Comparison of ENCODE assay signal across 15 cellular contexts in genomic region chr10:103062854-103063642, GRCh38.
DNase-seq lines count a peak whose midpoint lies in the region; ATAC-seq and TF ChIP-seq lines count a peak whose summit lies in the region.
"Had no signal": no experiment of that assay in that cellular context is flagged by ENCODE, and none has a peak within 500 bp of the region (broad histone marks: within the 10 kb centered on the region; RNA-seq: fewer than 3 reads in every experiment).

No MANE protein-coding gene starts in this region.

- H3K4me2 ChIP-seq in OCI-LY3 (ENCODE audit: low read length) = peak overlapping the region; percentile 70
- H3K4me2 ChIP-seq: BLaER1 had no signal

- no peak overlapping the region for H3K27ac Mint-ChIP-seq in activated CD8-positive, alpha-beta memory T cell treated with anti-CD3 and anti-CD28 coated beads, Interleukin-2, amount 10 ng/mL, durations not matched to agents 7 days and 5 days
- H3K27ac Mint-ChIP-seq in naive thymus-derived CD4-positive, alpha-beta T cell = peak overlapping the region in 1 of 9 donors; percentile 6
- no peak overlapping the region for H3K27ac Mint-ChIP-seq in activated CD8-positive, alpha-beta T cell treated with anti-CD3 and anti-CD28 coated beads, Interleukin-2, amount 10 ng/mL, durations not matched to agents 7 days and 5 days

- peaks cover 8% of the 10 kb centered on the region; the same call in 1 of the 2 replicates for H3K4me1 ChIP-seq in OCI-LY3 (ENCODE audit: low read length)
- no peaks in the 10 kb centered on the region for H3K4me1 ChIP-seq in testis
- H3K4me1 ChIP-seq in naive thymus-derived CD4-positive, alpha-beta T cell (ENCODE audit: control insufficient read depth in 2 of 2, insufficient read depth in 2 of 2, low read length in 2 of 2) = no peaks in the 10 kb centered on the region
- H3K4me1 ChIP-seq: pancreas, thyroid gland had no signal

- H3K9me3 ChIP-seq in OCI-LY3 (ENCODE audit: insufficient read depth, low read length) (no peaks in the 10 kb centered on the region), testis (no peaks in the 10 kb centered on the region)
- no peaks in the 10 kb centered on the region for H3K9me3 ChIP-seq in naive thymus-derived CD4-positive, alpha-beta T cell (ENCODE audit: control insufficient read depth in 2 of 3, low read length in 3 of 3)
- H3K9me3 ChIP-seq: BLaER1, pancreas, thyroid gland had no signal

- peak overlapping the region; percentile 44 for H3K4me3 ChIP-seq in OCI-LY3 (ENCODE audit: low read length)
- H3K4me3 ChIP-seq in epithelial cell of esophagus (ENCODE audit: low read length) = no peak overlapping the region
- no peak overlapping the region for H3K4me3 ChIP-seq in testis
- no peak overlapping the region for H3K4me3 ChIP-seq in naive thymus-derived CD4-positive, alpha-beta T cell (ENCODE audit: low read length)
- H3K4me3 ChIP-seq: BLaER1, pancreas, thyroid gland had no signal

- 84 to 87% methylated on average over 15 of the region's 15 CpGs for WGBS in testis, 2 donors

- H3K4me1 Mint-ChIP-seq in activated CD8-positive, alpha-beta memory T cell treated with anti-CD3 and anti-CD28 coated beads, Interleukin-2, amount 10 ng/mL, durations not matched to agents 7 days and 5 days = peaks cover 1% of the 10 kb centered on the region
- H3K4me1 Mint-ChIP-seq in naive thymus-derived CD4-positive, alpha-beta T cell = peaks cover 0 to 7% (median 0%) of the 10 kb centered on the region in 7 donors
- peaks cover 2% of the 10 kb centered on the region for H3K4me1 Mint-ChIP-seq in activated CD8-positive, alpha-beta T cell treated with anti-CD3 and anti-CD28 coated beads, Interleukin-2, amount 10 ng/mL, durations not matched to agents 7 days and 5 days (ENCODE audit: low read depth)
- H3K4me1 Mint-ChIP-seq: central memory CD8-positive, alpha-beta T cell had no signal

- peak; percentile 27 for ATAC-seq in activated CD8-positive, alpha-beta memory T cell treated with anti-CD3 and anti-CD28 coated beads, Interleukin-2, amount 10 ng/mL, durations not matched to agents 7 days and 5 days
- no peak for ATAC-seq in naive thymus-derived CD4-positive, alpha-beta T cell
- ATAC-seq in activated CD8-positive, alpha-beta T cell treated with anti-CD3 and anti-CD28 coated beads, Interleukin-2, amount 10 ng/mL, durations not matched to agents 7 days and 5 days = no peak

- H3K9me3 Mint-ChIP-seq in activated CD8-positive, alpha-beta memory T cell treated with anti-CD3 and anti-CD28 coated beads, Interleukin-2, amount 10 ng/mL, durations not matched to agents 7 days and 5 days (ENCODE audit: low read depth) = no peaks in the 10 kb centered on the region
- no peaks in the 10 kb centered on the region for H3K9me3 Mint-ChIP-seq in naive thymus-derived CD4-positive, alpha-beta T cell
- no peaks in the 10 kb centered on the region for H3K9me3 Mint-ChIP-seq in activated CD8-positive, alpha-beta T cell treated with anti-CD3 and anti-CD28 coated beads, Interleukin-2, amount 10 ng/mL, durations not matched to agents 7 days and 5 days (ENCODE audit: insufficient read depth)
- H3K9me3 Mint-ChIP-seq: central memory CD8-positive, alpha-beta T cell; IgD-negative memory B cell had no signal

- CTCF ChIA-PET in activated CD8-positive, alpha-beta memory T cell treated with anti-CD3 and anti-CD28 coated beads, Interleukin-2, amount 10 ng/mL, durations not matched to agents 7 days and 5 days (lab: Charles Lee) = interaction anchor here (1.0 to 4.7 kb wide), 3 partner anchors 9 to 161 kb away, joined by 3 to 37 read pairs (median 5); partner anchors contain the start of gene CNNM2
- CTCF ChIA-PET in naive thymus-derived CD4-positive, alpha-beta T cell (lab: Charles Lee) = interaction anchor here (0.7 to 1.6 kb wide), 3 partner anchors 27 to 436 kb away, joined by 3 to 4 read pairs (median 3); partner anchors contain the start of gene CNNM2
- CTCF ChIA-PET in activated CD8-positive, alpha-beta T cell treated with anti-CD3 and anti-CD28 coated beads, Interleukin-2, amount 10 ng/mL, durations not matched to agents 7 days and 5 days (lab: Charles Lee) = interaction anchor here (1.2 to 8.6 kb wide), 5 partner anchors 9 to 162 kb away, joined by 4 to 157 read pairs (median 6); partner anchors contain the start of gene CNNM2

- no peak for TF ChIP-seq POLR2A in testis (IDR thresholded peaks at IDR 0.05)

- intact Hi-C loops in testis (cut with DNase I; ENCODE audit: low total_unique reads) = no loop called here
- intact Hi-C loops in naive thymus-derived CD4-positive, alpha-beta T cell (cut with micrococcal nuclease) = loop anchor here in 1 of 2 donors (10.0 kb wide), 1 partner anchor 422 kb away; no protein-coding TSS in a partner anchor

- H3K4me3 Mint-ChIP-seq in activated CD8-positive, alpha-beta memory T cell treated with anti-CD3 and anti-CD28 coated beads, Interleukin-2, amount 10 ng/mL, durations not matched to agents 7 days and 5 days = no peak overlapping the region
- no peak overlapping the region for H3K4me3 Mint-ChIP-seq in naive thymus-derived CD4-positive, alpha-beta T cell
- H3K4me3 Mint-ChIP-seq in activated CD8-positive, alpha-beta T cell treated with anti-CD3 and anti-CD28 coated beads, Interleukin-2, amount 10 ng/mL, durations not matched to agents 7 days and 5 days = no peak overlapping the region
- H3K4me3 Mint-ChIP-seq: central memory CD8-positive, alpha-beta T cell; IgD-negative memory B cell had no signal

- H4K20me1 ChIP-seq in OCI-LY3 (ENCODE audit: insufficient read depth, low read length) = no peaks in the 10 kb centered on the region
- H4K20me1 ChIP-seq: BLaER1 had no signal

- POLR2A ChIA-PET in naive thymus-derived CD4-positive, alpha-beta T cell (lab: Charles Lee) = no interaction called here
- POLR2A ChIA-PET in activated CD8-positive, alpha-beta T cell treated with anti-CD3 and anti-CD28 coated beads, Interleukin-2, amount 10 ng/mL, durations not matched to agents 7 days and 5 days (lab: Charles Lee) = no interaction called here

- no peaks in the 10 kb centered on the region for H3K79me2 ChIP-seq in OCI-LY3 (ENCODE audit: low read length)

- H3K36me3 ChIP-seq in OCI-LY3 (replicated peaks; ENCODE audit: low read depth, low read length) (no peaks in the 10 kb centered on the region), testis (ENCODE audit: low read depth, missing control alignments) (no peaks in the 10 kb centered on the region)
- H3K36me3 ChIP-seq in naive thymus-derived CD4-positive, alpha-beta T cell (ENCODE audit: control insufficient read depth in 2 of 3, insufficient read depth in 3 of 3, low read length in 3 of 3) = no peaks in the 10 kb centered on the region
- H3K36me3 ChIP-seq: BLaER1, pancreas, thyroid gland had no signal

- H3K27me3 Mint-ChIP-seq in activated CD8-positive, alpha-beta memory T cell treated with anti-CD3 and anti-CD28 coated beads, Interleukin-2, amount 10 ng/mL, durations not matched to agents 7 days and 5 days = no peaks in the 10 kb centered on the region
- no peaks in the 10 kb centered on the region for H3K27me3 Mint-ChIP-seq in naive thymus-derived CD4-positive, alpha-beta T cell
- no peaks in the 10 kb centered on the region for H3K27me3 Mint-ChIP-seq in activated CD8-positive, alpha-beta T cell treated with anti-CD3 and anti-CD28 coated beads, Interleukin-2, amount 10 ng/mL, durations not matched to agents 7 days and 5 days (ENCODE audit: low read depth)
- H3K27me3 Mint-ChIP-seq: central memory CD8-positive, alpha-beta T cell; IgD-negative memory B cell had no signal

- peak; percentile 46 for TF ChIP-seq CTCF in OCI-LY3 (IDR thresholded peaks at IDR 0.05; ENCODE audit: low read depth, low read length)
- no peak for TF ChIP-seq CTCF in epithelial cell of esophagus (IDR thresholded peaks at IDR 0.05; ENCODE audit: insufficient read depth, low read depth, low read length, missing control alignments)
- TF ChIP-seq CTCF in testis (IDR thresholded peaks at IDR 0.05) = no peak

- no peaks in the 10 kb centered on the region for H3K36me3 Mint-ChIP-seq in activated CD8-positive, alpha-beta memory T cell treated with anti-CD3 and anti-CD28 coated beads, Interleukin-2, amount 10 ng/mL, durations not matched to agents 7 days and 5 days
- H3K36me3 Mint-ChIP-seq in naive thymus-derived CD4-positive, alpha-beta T cell = peaks cover 0 to 16% (median 0%) of the 10 kb centered on the region in 5 donors
- no peaks in the 10 kb centered on the region for H3K36me3 Mint-ChIP-seq in activated CD8-positive, alpha-beta T cell treated with anti-CD3 and anti-CD28 coated beads, Interleukin-2, amount 10 ng/mL, durations not matched to agents 7 days and 5 days (ENCODE audit: low read depth)

- H2AFZ ChIP-seq in OCI-LY3 (ENCODE audit: low read depth, low read length) = no peak overlapping the region

- DNase-seq in activated CD8-positive, alpha-beta memory T cell treated with anti-CD3 and anti-CD28 coated beads, Interleukin-2, amount 10 ng/mL, durations not matched to agents 7 days and 5 days = no peak
- DNase-seq in activated CD8-positive, alpha-beta memory T cell treated with anti-CD3 and anti-CD28 coated beads, Interleukin-2, amount 50 U/mL, for 4 hours = no peak
- peak; percentile 12 for DNase-seq in epithelial cell of esophagus (ENCODE audit: low read depth)
- DNase-seq in testis = peak; percentile 54
- DNase-seq in naive thymus-derived CD4-positive, alpha-beta T cell = no peak
- DNase-seq in activated naive CD4-positive, alpha-beta T cell treated with anti-CD3 and anti-CD28 coated beads, Interleukin-2, amount 50 U/mL, for 16 hours = no peak
- DNase-seq in activated CD8-positive, alpha-beta T cell treated with anti-CD3 and anti-CD28 coated beads, Interleukin-2, amount 10 ng/mL, durations not matched to agents 7 days and 5 days = no peak
- DNase-seq: activated T-cell treated with anti-CD3 and anti-CD28 coated beads, Interleukin-2, amount 50 U/mL, for 1 hour; left cardiac atrium; pancreas had no signal

- no peak overlapping the region for H3K9ac ChIP-seq in OCI-LY3 (ENCODE audit: low read length)
- H3K9ac ChIP-seq: BLaER1 had no signal

- no peak overlapping the region for H3K27ac ChIP-seq in OCI-LY3 (ENCODE audit: low read length)
- H3K27ac ChIP-seq in testis = no peak overlapping the region
- H3K27ac ChIP-seq in naive thymus-derived CD4-positive, alpha-beta T cell (ENCODE audit: low read depth, low read length) = no peak overlapping the region
- H3K27ac ChIP-seq: BLaER1, pancreas, thyroid gland had no signal

- H3K27me3 ChIP-seq in OCI-LY3 (ENCODE audit: low read depth, low read length) = no peaks in the 10 kb centered on the region
- no peaks in the 10 kb centered on the region for H3K27me3 ChIP-seq in testis
- no peaks in the 10 kb centered on the region for H3K27me3 ChIP-seq in naive thymus-derived CD4-positive, alpha-beta T cell (ENCODE audit: control insufficient read depth in 2 of 2, insufficient read depth in 2 of 2, low read length in 2 of 2)
- H3K27me3 ChIP-seq: BLaER1, pancreas, thyroid gland had no signal

Comparison
In these comparisons a context has a peak if more than half of its experiments do, and no peak if none do; other contexts are left out.
1. DNase-seq: peak in epithelial cell of esophagus (single experiment) and testis (single experiment); none in activated CD8-positive, alpha-beta memory T cell treated with anti-CD3 and anti-CD28 coated beads, Interleukin-2, amount 10 ng/mL, durations not matched to agents 7 days and 5 days (single experiment), activated CD8-positive, alpha-beta memory T cell treated with anti-CD3 and anti-CD28 coated beads, Interleukin-2, amount 50 U/mL, for 4 hours (single experiment), naive thymus-derived CD4-positive, alpha-beta T cell (0 of 9), activated naive CD4-positive, alpha-beta T cell treated with anti-CD3 and anti-CD28 coated beads, Interleukin-2, amount 50 U/mL, for 16 hours (single experiment) and activated CD8-positive, alpha-beta T cell treated with anti-CD3 and anti-CD28 coated beads, Interleukin-2, amount 10 ng/mL, durations not matched to agents 7 days and 5 days (single experiment).